ENCODE assay signal across 16 cellular contexts in genomic region chr14:33707751-33708150, GRCh38.
"Had no signal": no experiment of that assay in that cellular context is flagged by ENCODE, and none has a peak within 500 bp of the region (broad histone marks: within the 10 kb centered on the region; RNA-seq: fewer than 3 reads in every experiment).

No MANE protein-coding gene starts in this region.

- H3K27ac ChIP-seq: body of pancreas, ovary, suprapubic skin, upper lobe of left lung had no signal

- H3K4me3 ChIP-seq: body of pancreas, ovary, suprapubic skin, upper lobe of left lung had no signal

- H3K9me3 Mint-ChIP-seq: activated CD8-positive, alpha-beta T cell treated with anti-CD3 and anti-CD28 coated beads for 36 hours; activated T-helper 1 cell treated with anti-CD3 and anti-CD28 coated beads, Interleukin-12 subunit alpha, Interleukin-12 subunit beta, Interleukin-2, Interleukin-4 antibody, amounts not matched to agents 30 ng/mL and 10 ng/mL and 1 ng/mL, durations not matched to agents 14 hours and 24 hours and 36 hours had no signal

- H3K27ac Mint-ChIP-seq: activated CD4-positive, alpha-beta T cell treated with anti-CD3 and anti-CD28 coated beads for 36 hours; activated CD8-positive, alpha-beta T cell treated with anti-CD3 and anti-CD28 coated beads for 36 hours; activated T-helper 1 cell treated with anti-CD3 and anti-CD28 coated beads, Interleukin-12 subunit alpha, Interleukin-12 subunit beta, Interleukin-2, Interleukin-4 antibody, amounts not matched to agents 30 ng/mL and 10 ng/mL and 1 ng/mL, durations not matched to agents 14 hours and 24 hours and 36 hours; natural killer cell treated with Interleukin-12 subunit alpha and Interleukin-12 subunit beta and Interleukin-15 and Interleukin-18, amount 100 ng/mL, for 72 hours had no signal

- H3K36me3 Mint-ChIP-seq: natural killer cell treated with Interleukin-12 subunit alpha and Interleukin-12 subunit beta and Interleukin-15 and Interleukin-18, amount 100 ng/mL, for 72 hours had no signal

- H3K4me3 Mint-ChIP-seq: activated CD4-positive, alpha-beta T cell treated with anti-CD3 and anti-CD28 coated beads for 36 hours; activated CD8-positive, alpha-beta T cell treated with anti-CD3 and anti-CD28 coated beads for 36 hours; activated T-helper 1 cell treated with anti-CD3 and anti-CD28 coated beads, Interleukin-12 subunit alpha, Interleukin-12 subunit beta, Interleukin-2, Interleukin-4 antibody, amounts not matched to agents 30 ng/mL and 10 ng/mL and 1 ng/mL, durations not matched to agents 14 hours and 24 hours and 36 hours; natural killer cell treated with Interleukin-12 subunit alpha and Interleukin-12 subunit beta and Interleukin-15 and Interleukin-18, amount 100 ng/mL, for 72 hours had no signal

- H3K4me1 Mint-ChIP-seq: activated CD4-positive, alpha-beta T cell treated with anti-CD3 and anti-CD28 coated beads for 36 hours had no signal

- H3K27me3 ChIP-seq: body of pancreas, ovary, suprapubic skin, upper lobe of left lung had no signal

- H3K27me3 Mint-ChIP-seq: natural killer cell treated with Interleukin-12 subunit alpha and Interleukin-12 subunit beta and Interleukin-15 and Interleukin-18, amount 100 ng/mL, for 72 hours had no signal

- H3K36me3 ChIP-seq: ovary, suprapubic skin, upper lobe of left lung had no signal

- DNase-seq: activated CD4-positive, alpha-beta T cell treated with anti-CD3 and anti-CD28 coated beads for 36 hours; activated CD8-positive, alpha-beta memory T cell treated with anti-CD3 and anti-CD28 coated beads, Interleukin-2, amount 50 U/mL, for 48 hours; activated CD8-positive, alpha-beta T cell treated with anti-CD3 and anti-CD28 coated beads for 36 hours; activated naive CD4-positive, alpha-beta T cell; body of pancreas; dermis blood vessel endothelial cell; left colon; mammary epithelial cell; ovary; stimulated activated CD4-positive, alpha-beta T cell treated with anti-CD3 and anti-CD28 coated beads, Interleukin-4, amount 100 ng/mL, for 1 hour; stimulated activated CD8-positive, alpha-beta memory T cell treated with anti-CD3 and anti-CD28 coated beads, Interleukin-4, amount 100 ng/mL, for 48 hours; stimulated activated naive CD8-positive, alpha-beta T cell treated with anti-CD3 and anti-CD28 coated beads, Interleukin-15, Interleukin-2, amounts not matched to agents 100 U/mL and 50 U/mL, for 24 hours had no signal
